20 cellular contexts compared by ENCODE assay signal in genomic region chr17:57011482-57012015, GRCh38. TPM values are rescaled to one million over a fixed set of nuclear protein-coding genes. Genes with fewer than 3 reads are reported as not detected.
DNase-seq lines count a peak whose midpoint lies in the region; ATAC-seq, FAIRE-seq and TF ChIP-seq lines count a peak whose summit lies in the region.
"Had no signal": no experiment of that assay in that cellular context is flagged by ENCODE, and none has a peak within 500 bp of the region (broad histone marks: within the 10 kb centered on the region; RNA-seq: fewer than 3 reads in every experiment).

No MANE protein-coding gene starts in this region.

- in situ Hi-C loops in HepG2 (cut with HindIII; ENCODE audit: extremely low pct_ligation_motif_present, low pct_unique_long_range_greater_than_20kb), result loop anchor here (10.0 kb wide), 1 partner anchor 103 kb away; no protein-coding TSS in a partner anchor

- DNase-seq in HepG2 (ENCODE audit: low spot score) (no peak), right lobe of liver (no peak), RPMI8226 (peak; percentile 36), iPS-NIHi11 (ENCODE audit: low spot score) (peak; percentile 10), kidney glomerular epithelial cell (lab: John Stamatoyannopoulos, UW) (no peak)
- DNase-seq in effector memory CD4-positive, alpha-beta T cell, result no peak
- DNase-seq: BE2C; CD4-positive, alpha-beta T cell; COR-L47; DMS79; KG1; NCI-H1092; NCI-H1436; NCI-H1930; NCI-H2171 treated with DMSO at 0.1 percent for 48 hours; NCI-H524 treated with DMSO at 0.1 percent for 48 hours; Right ventricle myocardium superior had no signal

- ATAC-seq in HepG2 (no peak), right lobe of liver (no peak), GM18867 (IDR thresholded peaks at IDR 0.05; ENCODE audit: unreplicated experiment) (no peak), HG03108 (IDR thresholded peaks at IDR 0.05; ENCODE audit: unreplicated experiment) (no peak)
- ATAC-seq: HCT116 had no signal

- no peak overlapping the region for H3K4me3 ChIP-seq in HepG2 (replicated peaks in 1 of 3; ENCODE audit: insufficient read depth in 1 of 3, low read depth in 2 of 3, low read length in 3 of 3)
- no peak overlapping the region for H3K4me3 ChIP-seq in right lobe of liver
- no peak overlapping the region for H3K4me3 ChIP-seq in effector memory CD4-positive, alpha-beta T cell (ENCODE audit: insufficient read depth, low read depth, low read length, poor library complexity, severe bottlenecking)

- BruUV-seq in HepG2 (replicated peaks; lab: Mats Ljungman, UMichigan), result no TSS peak

- TF ChIP-seq CTCF in HepG2 (CRISPR knock-in tag; IDR thresholded peaks at IDR 0.05) (no peak), right lobe of liver (IDR thresholded peaks at IDR 0.05) (no peak)

- H3K27me3 ChIP-seq in HepG2 (ENCODE audit: control insufficient read depth in 1 of 2, insufficient read depth in 2 of 2, low read length in 2 of 2), result peaks cover 0 to 10% of the 10 kb centered on the region in 2 experiments; a peak in 1 of 5 replicates
- no peaks in the 10 kb centered on the region for H3K27me3 ChIP-seq in right lobe of liver
- H3K27me3 ChIP-seq in effector memory CD4-positive, alpha-beta T cell (replicated peaks; ENCODE audit: control insufficient read depth, insufficient read depth, low read length, poor library complexity, severe bottlenecking), result no peaks in the 10 kb centered on the region
- H3K27me3 ChIP-seq: BE2C had no signal

- CTCF ChIA-PET in HepG2 (lab: Yijun Ruan, JAX; ENCODE audit: low intra/inter-chr PET ratio, low total read pairs), result no interaction called here

- H2AFZ ChIP-seq in HepG2 (ENCODE audit: low read length), result no peak overlapping the region

- H3K9me3 ChIP-seq in HepG2 (ENCODE audit: low read length), result no peaks in the 10 kb centered on the region
- peaks cover 0 to 5% (median 0%) of the 10 kb centered on the region in 4 donors for H3K9me3 ChIP-seq in right lobe of liver
- no peaks in the 10 kb centered on the region for H3K9me3 ChIP-seq in effector memory CD4-positive, alpha-beta T cell (ENCODE audit: control insufficient read depth, low read length)
- H3K9me3 ChIP-seq: BE2C had no signal

- no peak for TF ChIP-seq EP300 in HepG2 (IDR thresholded peaks at IDR 0.05; ENCODE audit: low read depth in 2 of 2, low read length in 2 of 2)
- TF ChIP-seq EP300 in HepG2 (CRISPR knock-in tag; IDR thresholded peaks at IDR 0.05; ENCODE audit: borderline replicate concordance), result no peak

- H3K4me1 ChIP-seq in HepG2 (ENCODE audit: insufficient read depth, low read length) (no peaks in the 10 kb centered on the region), right lobe of liver (no peaks in the 10 kb centered on the region)
- H3K4me1 ChIP-seq in effector memory CD4-positive, alpha-beta T cell (ENCODE audit: control insufficient read depth, insufficient read depth, low read length, poor library complexity, severe bottlenecking), result no peaks in the 10 kb centered on the region
- H3K4me1 ChIP-seq: BE2C had no signal

- no peak overlapping the region for H3K9ac ChIP-seq in HepG2 (ENCODE audit: insufficient read depth, low read depth, low read length)

- TF ChIP-seq POLR2A in HepG2 (IDR thresholded peaks at IDR 0.05; ENCODE audit: insufficient read depth in 1 of 2, low read depth in 2 of 2, low read length in 2 of 2) (no peak), right lobe of liver (IDR thresholded peaks at IDR 0.05) (no peak)

- no peaks in the 10 kb centered on the region for H3K79me2 ChIP-seq in HepG2 (ENCODE audit: insufficient read depth, low read length)

- peak; percentile 34 for FAIRE-seq in HepG2 (lab: Jason Lieb, UNC)

- no peaks in the 10 kb centered on the region for H3K36me3 ChIP-seq in HepG2 (replicated peaks in 1 of 2; ENCODE audit: control insufficient read depth in 1 of 2, insufficient read depth in 2 of 2, low read length in 2 of 2)
- H3K36me3 ChIP-seq in right lobe of liver, result no peaks in the 10 kb centered on the region
- H3K36me3 ChIP-seq in effector memory CD4-positive, alpha-beta T cell (ENCODE audit: control insufficient read depth, insufficient read depth, low read length), result no peaks in the 10 kb centered on the region
- H3K36me3 ChIP-seq: BE2C had no signal

- no peak for TF ChIP-seq RAD21 in HepG2 (CRISPR knock-in tag; IDR thresholded peaks at IDR 0.05)

- 45% methylated on average over 7 of the region's 7 CpGs for WGBS in HepG2 (ENCODE audit: low lambda C conversion rate)
- WGBS in right lobe of liver (ENCODE audit: insufficient coverage, low coverage, low lambda C conversion rate, missing lambda C conversion rate), result 58% methylated on average over 6 of the region's 7 CpGs

- POLR2A ChIA-PET in HepG2 (lab: Yijun Ruan, JAX), result no interaction called here

- no peak overlapping the region for H3K4me2 ChIP-seq in HepG2 (ENCODE audit: low read depth, low read length)

- H3K27ac ChIP-seq in HepG2 (ENCODE audit: extremely low read length, insufficient read depth, low read length) (no peak overlapping the region), right lobe of liver (no peak overlapping the region)
- H3K27ac ChIP-seq in effector memory CD4-positive, alpha-beta T cell (ENCODE audit: insufficient read depth, low read length, poor library complexity, severe bottlenecking), result no peak overlapping the region

- no peaks in the 10 kb centered on the region for H4K20me1 ChIP-seq in HepG2 (ENCODE audit: insufficient read depth, low read length)

- intact Hi-C loops in HepG2 (cut with micrococcal nuclease; ENCODE audit: unreplicated experiment) (no loop called here), right lobe of liver (cut with DNase I) (no loop called here)

TF ChIP-seq in HepG2, 621 proteins besides CTCF, POLR2A, EP300 and RAD21:
- TF ChIP-seq MAFK (conservative IDR thresholded peaks at IDR 0.05 in 1 of 2, IDR thresholded peaks at IDR 0.05 in 1 of 2; ENCODE audit: low read length in 2 of 2) (peak in 1 of 2 experiments; percentile 20; a peak in 1 of 4 replicates), MXI1 (IDR thresholded peaks at IDR 0.05; ENCODE audit: borderline replicate concordance, low read depth, low read length) (no peak)

RNA-seq across cellular contexts. Expression of gene SCPEP1, which starts 33.6 kb away (rescaled TPM):
- total RNA-seq in HepG2 (2016; rRNA removed; fragmentation: Illumina TruSeq; extraction: Trizol) (12.3 and 27.3 TPM in 2 replicates), right lobe of liver (10 to 100 TPM in 5 of 6 experiments, 1 to 10 TPM in 1; 9.2 to 35.4 (median 24.8) TPM)
- 1.9 and 2.5 TPM in 2 replicates for total RNA-seq in HepG2 (2016; cell fraction: cytosol; rRNA removed; fragmentation: Illumina TruSeq; extraction: Trizol; ENCODE audit: low read depth)
- total RNA-seq in HepG2 (2016; cell fraction: insoluble cytoplasmic fraction; rRNA removed; fragmentation: Illumina TruSeq; extraction: Trizol), result 13.5 and 27.2 TPM in 2 replicates
- 5.4 TPM in 2 replicates for total RNA-seq in HepG2 (2016; cell fraction: membrane; rRNA removed; fragmentation: Illumina TruSeq; extraction: Trizol)
- 18.9 and 24.3 TPM in 2 replicates for total RNA-seq in HepG2 (2016; cell fraction: nucleus; rRNA removed; fragmentation: Illumina TruSeq; extraction: Trizol)
- polyA plus RNA-seq in HepG2 (2011; rRNA removed), result 20.9 and 24.3 TPM in 2 replicates
- 12.8 and 18.3 TPM in 2 replicates for polyA plus RNA-seq in HepG2 (2011; cell fraction: cytosol; rRNA removed)
- polyA plus RNA-seq in HepG2 (2011; cell fraction: nucleus; rRNA removed), result 17.7 and 24.2 TPM in 2 replicates
- polyA plus RNA-seq in HepG2 (2012), result 23.2 and 26.2 TPM in 2 replicates
- polyA plus RNA-seq in HepG2 (2016; cell fraction: cytosol; fragmentation: Illumina TruSeq; extraction: Trizol; ENCODE audit: low read depth), result 1.6 and 1.8 TPM in 2 replicates
- polyA plus RNA-seq in HepG2 (2016; cell fraction: insoluble cytoplasmic fraction; fragmentation: Illumina TruSeq; extraction: Trizol; ENCODE audit: low read depth), result 10.5 and 11.5 TPM in 2 replicates
- 2.4 and 3.1 TPM in 2 replicates for polyA plus RNA-seq in HepG2 (2016; cell fraction: membrane; fragmentation: Illumina TruSeq; extraction: Trizol; ENCODE audit: low read depth)
- polyA plus RNA-seq in HepG2 (2016; cell fraction: nucleus; fragmentation: Illumina TruSeq; extraction: Trizol; ENCODE audit: insufficient read depth, low read depth), result 32.8 and 38.7 TPM in 2 replicates
- polyA minus RNA-seq in HepG2 (2011; rRNA and poly(A)+ RNA removed; ENCODE audit: low replicate concordance), result 8.0 and 10.3 TPM in 2 replicates
- 11.0 and 11.7 TPM in 2 replicates for polyA minus RNA-seq in HepG2 (2011; cell fraction: cytosol; rRNA and poly(A)+ RNA removed)
- polyA minus RNA-seq in HepG2 (2011; cell fraction: nucleus; rRNA and poly(A)+ RNA removed), result 6.5 and 7.5 TPM in 2 replicates

RNA-seq across cellular contexts. Expression of gene COIL, which starts 50.7 kb away (rescaled TPM):
- total RNA-seq in HepG2 (2016; rRNA removed; fragmentation: Illumina TruSeq; extraction: Trizol), result 29.4 and 39.0 TPM in 2 replicates
- 6.3 and 7.1 TPM in 2 replicates for total RNA-seq in HepG2 (2016; cell fraction: cytosol; rRNA removed; fragmentation: Illumina TruSeq; extraction: Trizol; ENCODE audit: low read depth)
- 30.1 and 39.1 TPM in 2 replicates for total RNA-seq in HepG2 (2016; cell fraction: insoluble cytoplasmic fraction; rRNA removed; fragmentation: Illumina TruSeq; extraction: Trizol)
- total RNA-seq in HepG2 (2016; cell fraction: membrane; rRNA removed; fragmentation: Illumina TruSeq; extraction: Trizol), result 15.5 and 19.2 TPM in 2 replicates
- total RNA-seq in HepG2 (2016; cell fraction: nucleus; rRNA removed; fragmentation: Illumina TruSeq; extraction: Trizol), result 22.5 and 22.8 TPM in 2 replicates
- 5.7 and 8.1 TPM in 2 replicates for polyA plus RNA-seq in HepG2 (2011; rRNA removed)
- 3.4 and 4.6 TPM in 2 replicates for polyA plus RNA-seq in HepG2 (2011; cell fraction: cytosol; rRNA removed)
- 4.1 and 5.2 TPM in 2 replicates for polyA plus RNA-seq in HepG2 (2011; cell fraction: nucleus; rRNA removed)
- polyA plus RNA-seq in HepG2 (2012), result 9.5 and 14.7 TPM in 2 replicates
- 3.3 and 3.7 TPM in 2 replicates for polyA plus RNA-seq in HepG2 (2016; cell fraction: cytosol; fragmentation: Illumina TruSeq; extraction: Trizol; ENCODE audit: low read depth)
- 35.9 and 36.8 TPM in 2 replicates for polyA plus RNA-seq in HepG2 (2016; cell fraction: insoluble cytoplasmic fraction; fragmentation: Illumina TruSeq; extraction: Trizol; ENCODE audit: low read depth)
- polyA plus RNA-seq in HepG2 (2016; cell fraction: membrane; fragmentation: Illumina TruSeq; extraction: Trizol; ENCODE audit: low read depth), result 6.7 and 7.4 TPM in 2 replicates
- 29.1 and 29.2 TPM in 2 replicates for polyA plus RNA-seq in HepG2 (2016; cell fraction: nucleus; fragmentation: Illumina TruSeq; extraction: Trizol; ENCODE audit: insufficient read depth, low read depth)
- polyA minus RNA-seq in HepG2 (2011; rRNA and poly(A)+ RNA removed; ENCODE audit: low replicate concordance), result 4.9 and 6.4 TPM in 2 replicates
- polyA minus RNA-seq in HepG2 (2011; cell fraction: cytosol; rRNA and poly(A)+ RNA removed), result 3.8 and 4.4 TPM in 2 replicates
- 9.0 and 10.3 TPM in 2 replicates for polyA minus RNA-seq in HepG2 (2011; cell fraction: nucleus; rRNA and poly(A)+ RNA removed)
- 1 to 10 TPM; 5.5 to 7.1 (median 6.5) TPM for total RNA-seq in right lobe of liver

Comparison
In these comparisons a context has a peak if more than half of its experiments do, and no peak if none do; other contexts are left out.
1. DNase-seq: peak in RPMI8226 (single experiment) and iPS-NIHi11 (single experiment); none in HepG2 (single experiment), right lobe of liver (0 of 3), effector memory CD4-positive, alpha-beta T cell (0 of 3) and kidney glomerular epithelial cell (single experiment).